In the genomic region with DNA sequence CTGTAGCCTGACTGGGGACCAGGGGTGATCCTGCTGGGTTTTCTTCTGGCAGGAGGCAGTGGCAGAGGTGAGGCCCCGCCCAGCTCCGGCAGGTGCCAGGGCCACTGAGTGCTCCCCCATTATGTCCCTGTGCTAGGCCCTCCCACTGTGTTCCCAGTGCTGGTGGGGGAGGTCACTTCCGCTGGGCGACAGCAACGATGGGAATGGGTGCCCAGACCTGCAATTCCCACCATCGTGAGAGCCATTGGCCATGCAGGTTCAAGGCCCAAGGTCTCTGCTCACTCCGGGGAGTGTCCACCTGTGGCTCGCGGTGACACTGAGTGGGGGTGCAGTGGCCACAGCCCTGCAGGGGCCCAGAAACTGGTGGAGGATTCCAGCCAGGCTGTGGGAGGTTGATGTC, we compare ENCODE assay signal across 21 cellular contexts.
DNase-seq lines count a peak whose midpoint lies in the region; ATAC-seq lines count a peak whose summit lies in the region.
"Had no signal": no experiment of that assay in that cellular context is flagged by ENCODE, and none has a peak within 500 bp of the region (broad histone marks: within the 10 kb centered on the region; RNA-seq: fewer than 3 reads in every experiment).

No MANE protein-coding gene starts in this region.

- intact Hi-C loops in activated CD4-positive, alpha-beta T cell treated with anti-CD3 and anti-CD28 coated beads, Interleukin-2, amount 10 ng/mL, durations not matched to agents 24 days and 14 days (cut with micrococcal nuclease): no loop called here

- H3K27me3 Mint-ChIP-seq in activated CD4-positive, alpha-beta T cell treated with anti-CD3 and anti-CD28 coated beads, Interleukin-2, amount 10 ng/mL, durations not matched to agents 24 days and 14 days: no peaks in the 10 kb centered on the region
- H3K27me3 Mint-ChIP-seq: CD4-positive, CD25-positive, alpha-beta regulatory T cell had no signal

- no peaks in the 10 kb centered on the region for H3K4me1 Mint-ChIP-seq in activated CD4-positive, alpha-beta T cell treated with anti-CD3 and anti-CD28 coated beads, Interleukin-2, amount 10 ng/mL, durations not matched to agents 24 days and 14 days
- H3K4me1 Mint-ChIP-seq: GM23338 had no signal

- peak; percentile 33 for ATAC-seq in left lobe of liver
- ATAC-seq: HCT116 had no signal

- in situ Hi-C loops in ACHN (cut with HindIII; ENCODE audit: low pct_ligation_motif_present, low pct_unique_long_range_greater_than_20kb, low sequenced_read_pairs): loop anchor here (25.0 kb wide), 1 partner anchor 238 kb away; no protein-coding TSS in a partner anchor

- no peak overlapping the region for H3K27ac Mint-ChIP-seq in activated CD4-positive, alpha-beta T cell treated with anti-CD3 and anti-CD28 coated beads, Interleukin-2, amount 10 ng/mL, durations not matched to agents 24 days and 14 days
- H3K27ac Mint-ChIP-seq: CD4-positive, CD25-positive, alpha-beta regulatory T cell; GM23338 had no signal

- H3K36me3 Mint-ChIP-seq in activated CD4-positive, alpha-beta T cell treated with anti-CD3 and anti-CD28 coated beads, Interleukin-2, amount 10 ng/mL, durations not matched to agents 24 days and 14 days (ENCODE audit: low read depth): no peaks in the 10 kb centered on the region

- peak; percentile 1 to 83 (median 68) for DNase-seq in NCI-H1417 (lab: John Stamatoyannopoulos, UW)
- no peak for DNase-seq in NCI-H1417 treated with DMSO at 0.1 percent for 48 hours (lab: John Stamatoyannopoulos, UW)
- peak; percentile 16 for DNase-seq in COLO668 (lab: John Stamatoyannopoulos, UW; ENCODE audit: unreplicated experiment)
- peak; percentile 41 for DNase-seq in NCI-H1105 treated with DMSO at 0.1 percent for 48 hours (lab: John Stamatoyannopoulos, UW)
- DNase-seq in left lobe of liver (ENCODE audit: low spot score): no peak
- no peak for DNase-seq in ACHN
- no peak for DNase-seq in iPS-NIHi11 (ENCODE audit: low spot score)
- no peak for DNase-seq in activated CD4-positive, alpha-beta T cell treated with anti-CD3 and anti-CD28 coated beads, Interleukin-2, amount 10 ng/mL, durations not matched to agents 24 days and 14 days
- DNase-seq: BE2C; Calu3; CD4-positive, CD25-positive, alpha-beta regulatory T cell; Kasumi-1; MG63; NCI-H1048; NCI-H187; NCI-H526; OCI-M1; SHP77 treated with DMSO at 0.1 percent for 48 hours; SK-N-SH had no signal

- no peak overlapping the region for H3K4me3 Mint-ChIP-seq in activated CD4-positive, alpha-beta T cell treated with anti-CD3 and anti-CD28 coated beads, Interleukin-2, amount 10 ng/mL, durations not matched to agents 24 days and 14 days
- H3K4me3 Mint-ChIP-seq: GM23338 had no signal

- H3K9me3 Mint-ChIP-seq in activated CD4-positive, alpha-beta T cell treated with anti-CD3 and anti-CD28 coated beads, Interleukin-2, amount 10 ng/mL, durations not matched to agents 24 days and 14 days: no peaks in the 10 kb centered on the region
- H3K9me3 Mint-ChIP-seq: CD4-positive, CD25-positive, alpha-beta regulatory T cell; GM23338 had no signal

Comparison
In these comparisons a context has a peak if more than half of its experiments do, and no peak if none do; other contexts are left out.
1. DNase-seq: peak in NCI-H1417 (3 of 3), COLO668 (single experiment) and NCI-H1105 treated with DMSO at 0.1 percent for 48 hours (single experiment); none in NCI-H1417 treated with DMSO at 0.1 percent for 48 hours (single experiment), left lobe of liver (single experiment), ACHN (single experiment), iPS-NIHi11 (single experiment) and activated CD4-positive, alpha-beta T cell treated with anti-CD3 and anti-CD28 coated beads, Interleukin-2, amount 10 ng/mL, durations not matched to agents 24 days and 14 days (single experiment).